ENCODE assay signal across 22 cellular contexts in the genomic region with DNA sequence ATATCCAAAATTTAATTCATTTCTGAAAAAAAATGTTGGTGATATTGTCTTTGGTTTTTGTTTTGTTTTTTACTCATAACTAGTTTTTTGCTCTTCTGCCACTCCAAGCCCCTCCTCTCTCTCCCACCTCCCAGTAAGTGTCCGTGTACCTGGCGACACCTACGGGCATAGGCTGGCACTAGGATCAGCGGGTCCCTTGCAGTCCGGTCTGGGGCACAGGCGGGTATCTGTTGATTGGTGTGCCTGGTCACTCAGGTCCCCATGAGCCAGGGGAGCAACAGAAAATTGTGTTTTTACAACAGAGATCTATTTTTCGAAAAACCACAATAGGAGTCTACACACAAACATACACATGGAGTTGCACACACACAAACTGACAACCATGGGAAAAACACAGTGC.
"Had no signal": no experiment of that assay in that cellular context is flagged by ENCODE, and none has a peak within 500 bp of the region (broad histone marks: within the 10 kb centered on the region; RNA-seq: fewer than 3 reads in every experiment).

No MANE protein-coding gene starts in this region.

- H3K27ac ChIP-seq: coronary artery, lower lobe of right lung, ovary, psoas muscle, sigmoid colon, thoracic aorta, tibial nerve, upper lobe of left lung had no signal

- DNase-seq: dermis blood vessel endothelial cell; effector memory CD4-positive, alpha-beta T cell; erythroblast; hypothalamus; left ventricle myocardium superior; lower lobe of right lung; naive thymus-derived CD8-positive, alpha-beta T cell; nephron progenitor cell; occipital lobe; ovary; posterior cingulate gyrus; psoas muscle; right cardiac atrium; sigmoid colon; stimulated activated CD4-positive, alpha-beta T cell treated with anti-CD3 and anti-CD28 coated beads, Interleukin-2, amount 100 ng/mL, for 24 hours; stimulated activated CD4-positive, alpha-beta T cell treated with anti-CD3 and anti-CD28 coated beads, Interleukin-4, amount 100 ng/mL, for 24 hours; upper lobe of left lung had no signal

- ATAC-seq: left ventricle myocardium superior; lower lobe of right lung; naive thymus-derived CD8-positive, alpha-beta T cell; psoas muscle; right cardiac atrium; stimulated activated memory B cell treated with anti-CD40 and anti-IgM and Interleukin-4, amounts not matched to agents 10 μg/mL and 1 μg/mL and 100 μg/mL, for 72 hours had no signal

- H3K9me3 ChIP-seq: lower lobe of right lung, ovary, psoas muscle, sigmoid colon, thoracic aorta, tibial nerve, upper lobe of left lung had no signal

- H3K9me3 Mint-ChIP-seq: naive thymus-derived CD8-positive, alpha-beta T cell; nephron progenitor cell; stimulated activated memory B cell treated with anti-CD40 and anti-IgM and Interleukin-4, amounts not matched to agents 10 μg/mL and 1 μg/mL and 100 μg/mL, for 72 hours; stimulated activated naive CD8-positive, alpha-beta T cell treated with anti-CD3 and anti-CD28 coated beads, Interleukin-15, Interleukin-2, amounts not matched to agents 100 ng/mL and 50 ng/mL, for 24 hours had no signal

- H3K27ac Mint-ChIP-seq: naive thymus-derived CD8-positive, alpha-beta T cell; nephron progenitor cell; stimulated activated memory B cell treated with anti-CD40 and anti-IgM and Interleukin-4, amounts not matched to agents 10 μg/mL and 1 μg/mL and 100 μg/mL, for 72 hours; stimulated activated naive CD8-positive, alpha-beta T cell treated with anti-CD3 and anti-CD28 coated beads, Interleukin-15, Interleukin-2, amounts not matched to agents 100 ng/mL and 50 ng/mL, for 24 hours had no signal

- H3K4me3 Mint-ChIP-seq: naive thymus-derived CD8-positive, alpha-beta T cell; nephron progenitor cell; stimulated activated memory B cell treated with anti-CD40 and anti-IgM and Interleukin-4, amounts not matched to agents 10 μg/mL and 1 μg/mL and 100 μg/mL, for 72 hours; stimulated activated naive CD8-positive, alpha-beta T cell treated with anti-CD3 and anti-CD28 coated beads, Interleukin-15, Interleukin-2, amounts not matched to agents 100 ng/mL and 50 ng/mL, for 24 hours had no signal

- H3K4me1 ChIP-seq: lower lobe of right lung, psoas muscle, sigmoid colon, tibial nerve had no signal

- H3K36me3 ChIP-seq: lower lobe of right lung, ovary, sigmoid colon, thoracic aorta, tibial nerve, upper lobe of left lung had no signal

- H3K27me3 ChIP-seq: ovary, sigmoid colon, tibial nerve, upper lobe of left lung had no signal

- H3K27me3 Mint-ChIP-seq: stimulated activated memory B cell treated with anti-CD40 and anti-IgM and Interleukin-4, amounts not matched to agents 10 μg/mL and 1 μg/mL and 100 μg/mL, for 72 hours had no signal

- H3K4me3 ChIP-seq: coronary artery, lower lobe of right lung, ovary, psoas muscle, sigmoid colon, thoracic aorta, tibial nerve, upper lobe of left lung had no signal
